8 cellular contexts compared by ENCODE assay signal in genomic region chr6:156777577-156777865, GRCh38. TPM values are rescaled to one million over a fixed set of nuclear protein-coding genes. Genes with fewer than 3 reads are reported as not detected.
DNase-seq lines count a peak whose midpoint lies in the region; ATAC-seq and TF ChIP-seq lines count a peak whose summit lies in the region.

No MANE protein-coding gene starts in this region.

- no peak for TF ChIP-seq EP300 in Ishikawa (IDR thresholded peaks at IDR 0.05; ENCODE audit: borderline replicate concordance)

- DNase-seq in D341Med (ENCODE audit: low spot score) (peak; percentile 83), neuronal stem cell (ENCODE audit: low spot score) (no peak), dedifferentiated amniotic fluid mesenchymal stem cell (ENCODE audit: extremely low spot score) (no peak), GOT3 (lab: John Stamatoyannopoulos, UW) (no peak), activated gamma-delta T cell (lab: John Stamatoyannopoulos, UW) (no peak)
- DNase-seq in effector memory CD4-positive, alpha-beta T cell, result no peak

- no peaks in the 10 kb centered on the region for H3K4me1 ChIP-seq in effector memory CD4-positive, alpha-beta T cell (ENCODE audit: control insufficient read depth, insufficient read depth, low read length, poor library complexity, severe bottlenecking)
- peaks cover 11 to 27% of the 10 kb centered on the region in 2 donors for H3K4me1 ChIP-seq in neuronal stem cell (ENCODE audit: control insufficient read depth in 2 of 2, insufficient read depth in 1 of 2, low read depth in 1 of 2, low read length in 2 of 2)

- no peaks in the 10 kb centered on the region for H3K36me3 ChIP-seq in effector memory CD4-positive, alpha-beta T cell (ENCODE audit: control insufficient read depth, insufficient read depth, low read length)
- H3K36me3 ChIP-seq in neuronal stem cell (replicated peaks in 1 of 2; ENCODE audit: control insufficient read depth in 2 of 2, insufficient read depth in 2 of 2, low read length in 2 of 2), result no peaks in the 10 kb centered on the region

- ATAC-seq in GM19452 (IDR thresholded peaks at IDR 0.05; ENCODE audit: unreplicated experiment), result no peak

- no CpG with 5 or more reads among the region's 57 CpGs for WGBS in neuronal stem cell (ENCODE audit: extremely low coverage in 2 of 2, insufficient read length in 2 of 2, insufficient replicate concordance in 1 of 2), 2 donors

- H4K91ac ChIP-seq in neuronal stem cell (ENCODE audit: low read depth, low read length, poor library complexity), result peak overlapping the region; percentile 89

- no peak for TF ChIP-seq RAD21 in Ishikawa (IDR thresholded peaks at IDR 0.05; ENCODE audit: low read depth)

- peak overlapping the region; percentile 82 for H4K8ac ChIP-seq in neuronal stem cell (ENCODE audit: low read depth, low read length)

- H2AK5ac ChIP-seq in neuronal stem cell (ENCODE audit: low read depth, low read length), result no peak overlapping the region

- H3K9me3 ChIP-seq in effector memory CD4-positive, alpha-beta T cell (ENCODE audit: control insufficient read depth, low read length), result no peaks in the 10 kb centered on the region
- H3K9me3 ChIP-seq in neuronal stem cell (replicated peaks in 1 of 2; ENCODE audit: control insufficient read depth in 2 of 2, insufficient read depth in 1 of 2, low read depth in 1 of 2, low read length in 2 of 2), result no peaks in the 10 kb centered on the region

- H3K4me2 ChIP-seq in neuronal stem cell (ENCODE audit: insufficient read depth, low read length, poor library complexity, severe bottlenecking), result peak overlapping the region; percentile 64

- peak overlapping the region; percentile 76 for H3K4ac ChIP-seq in neuronal stem cell (ENCODE audit: low read length)

- H3K4me3 ChIP-seq in effector memory CD4-positive, alpha-beta T cell (ENCODE audit: insufficient read depth, low read depth, low read length, poor library complexity, severe bottlenecking), result peak overlapping the region; percentile 73
- H3K4me3 ChIP-seq in neuronal stem cell (ENCODE audit: low read length in 2 of 2), result peak overlapping the region; percentile 67 to 91

- H3K23ac ChIP-seq in neuronal stem cell (ENCODE audit: low read depth, low read length, poor library complexity), result peak overlapping the region; percentile 100

- H3K18ac ChIP-seq in neuronal stem cell (ENCODE audit: low read length), result peak overlapping the region; percentile 99

- no peaks in the 10 kb centered on the region for H3K27me3 ChIP-seq in effector memory CD4-positive, alpha-beta T cell (replicated peaks; ENCODE audit: control insufficient read depth, insufficient read depth, low read length, poor library complexity, severe bottlenecking)
- no peaks in the 10 kb centered on the region for H3K27me3 ChIP-seq in neuronal stem cell (ENCODE audit: control insufficient read depth in 3 of 3, insufficient read depth in 3 of 3, low read depth in 1 of 3, low read length in 3 of 3)

- peak overlapping the region; percentile 86 for H3K27ac ChIP-seq in effector memory CD4-positive, alpha-beta T cell (ENCODE audit: insufficient read depth, low read length, poor library complexity, severe bottlenecking)
- peak overlapping the region; percentile 98 for H3K27ac ChIP-seq in neuronal stem cell (replicated peaks; ENCODE audit: low read length)

- H3K14ac ChIP-seq in neuronal stem cell (ENCODE audit: low read length), result peak overlapping the region; percentile 71

- H2AFZ ChIP-seq in neuronal stem cell (ENCODE audit: low read length), result peak overlapping the region; percentile 89

- H2BK12ac ChIP-seq in neuronal stem cell (ENCODE audit: low read length), result no peak overlapping the region

- no peak overlapping the region for H2BK120ac ChIP-seq in neuronal stem cell (ENCODE audit: low read depth, low read length)

- H2BK15ac ChIP-seq in neuronal stem cell (ENCODE audit: low read length), result no peak overlapping the region

- peaks cover 5% of the 10 kb centered on the region for H3K79me1 ChIP-seq in neuronal stem cell (ENCODE audit: low read depth, low read length)

- peak overlapping the region; percentile 98 for H2BK5ac ChIP-seq in neuronal stem cell (ENCODE audit: low read length)

- peak overlapping the region; percentile 100 for H3K9ac ChIP-seq in neuronal stem cell (ENCODE audit: low read depth, low read length, poor library complexity)

TF ChIP-seq in Ishikawa, 13 proteins besides CTCF, POLR2A, EP300 and RAD21:
- TF ChIP-seq, protein P1, sequence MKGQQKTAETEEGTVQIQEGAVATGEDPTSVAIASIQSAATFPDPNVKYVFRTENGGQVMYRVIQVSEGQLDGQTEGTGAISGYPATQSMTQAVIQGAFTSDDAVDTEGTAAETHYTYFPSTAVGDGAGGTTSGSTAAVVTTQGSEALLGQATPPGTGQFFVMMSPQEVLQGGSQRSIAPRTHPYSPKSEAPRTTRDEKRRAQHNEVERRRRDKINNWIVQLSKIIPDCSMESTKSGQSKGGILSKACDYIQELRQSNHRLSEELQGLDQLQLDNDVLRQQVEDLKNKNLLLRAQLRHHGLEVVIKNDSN (IDR thresholded peaks at IDR 0.05), result no peak
- TF ChIP-seq ZBTB7A (IDR thresholded peaks at IDR 0.05; ENCODE audit: low read depth), result peak; percentile 50; the same call in 1 of the 2 replicates
- no peak for TF ChIP-seq CEBPB (IDR thresholded peaks at IDR 0.05)

RNA-seq across cellular contexts. Expression of gene ARID1B, which starts 0.3 kb away (rescaled TPM):
- 33.3 TPM for polyA plus RNA-seq in neuronal stem cell (2013, experiment 1 of 2)
- polyA plus RNA-seq in neuronal stem cell (2013, experiment 2 of 2), result 36.5 TPM
